12 cellular contexts compared by ENCODE assay signal in genomic region chr2:64770781-64771334, GRCh38.
DNase-seq lines count a peak whose midpoint lies in the region; ATAC-seq and TF ChIP-seq lines count a peak whose summit lies in the region.
"Had no signal": no experiment of that assay in that cellular context is flagged by ENCODE, and none has a peak within 500 bp of the region (broad histone marks: within the 10 kb centered on the region; RNA-seq: fewer than 3 reads in every experiment).

No MANE protein-coding gene starts in this region.

- peaks cover 0 to under 1% (median 0%) of the 10 kb centered on the region in 3 donors for H3K36me3 Mint-ChIP-seq in naive thymus-derived CD8-positive, alpha-beta T cell
- H3K36me3 Mint-ChIP-seq: IgD-negative memory B cell had no signal

- no peak overlapping the region for H3K4me3 ChIP-seq in foreskin fibroblast (ENCODE audit: low read depth in 1 of 2, low read length in 2 of 2)
- no peak overlapping the region for H3K4me3 ChIP-seq in rectal smooth muscle tissue (ENCODE audit: low read length)

- no peak overlapping the region for H3K9ac ChIP-seq in rectal smooth muscle tissue (ENCODE audit: low read length)

- H3K27me3 Mint-ChIP-seq in naive thymus-derived CD8-positive, alpha-beta T cell, result no peaks in the 10 kb centered on the region
- H3K27me3 Mint-ChIP-seq: IgD-negative memory B cell had no signal

- no peak for TF ChIP-seq CTCF in foreskin fibroblast (IDR thresholded peaks at IDR 0.05; ENCODE audit: low read depth, low read length)

- H3K27ac ChIP-seq in rectal smooth muscle tissue (ENCODE audit: low read depth, low read length), result peak overlapping the region; percentile 78
- H3K27ac ChIP-seq: VCaP had no signal

- peaks cover 6 to 22% (median 15%) of the 10 kb centered on the region in 4 donors for H3K4me1 Mint-ChIP-seq in naive thymus-derived CD8-positive, alpha-beta T cell

- no peaks in the 10 kb centered on the region for H3K36me3 ChIP-seq in rectal smooth muscle tissue (ENCODE audit: control insufficient read depth, insufficient read depth, low read length)

- in situ Hi-C loops in G401 (cut with HindIII; ENCODE audit: low sequenced_read_pairs), result no loop called here

- POLR2A ChIA-PET in naive thymus-derived CD8-positive, alpha-beta T cell (lab: Charles Lee), result interaction anchor here (0.9 to 3.6 kb wide), 2 partner anchors 19 to 117 kb away, joined by 3 to 8 read pairs; partner anchors contain the start of gene SERTAD2

- peak overlapping the region in 1 of 10 donors; percentile 56 for H3K4me3 Mint-ChIP-seq in naive thymus-derived CD8-positive, alpha-beta T cell
- H3K4me3 Mint-ChIP-seq: activated naive CD4-positive, alpha-beta T cell treated with anti-CD3 and anti-CD28 coated beads for 36 hours had no signal

- DNase-seq in G401 (ENCODE audit: low spot score), result peak; percentile 11
- peak; percentile 43 for DNase-seq in SK-N-DZ (ENCODE audit: low spot score)
- peak; percentile 97 to 98 for DNase-seq in foreskin fibroblast
- DNase-seq in stimulated activated CD4-positive, alpha-beta T cell treated with anti-CD3 and anti-CD28 coated beads, Interleukin-15, amount 100 ng/mL, for 24 hours, result no peak
- no peak for DNase-seq in GM19240 (ENCODE audit: insufficient read length, low spot score)
- DNase-seq in naive thymus-derived CD8-positive, alpha-beta T cell, result no peak
- DNase-seq: activated naive CD4-positive, alpha-beta T cell treated with anti-CD3 and anti-CD28 coated beads for 36 hours; NCI-H526 had no signal

- H3K27ac Mint-ChIP-seq in naive thymus-derived CD8-positive, alpha-beta T cell, result no peak overlapping the region
- H3K27ac Mint-ChIP-seq: activated naive CD4-positive, alpha-beta T cell treated with anti-CD3 and anti-CD28 coated beads for 36 hours; IgD-negative memory B cell had no signal

- H3K4me1 ChIP-seq in rectal smooth muscle tissue (ENCODE audit: control insufficient read depth, insufficient read depth, low read length), result peaks cover 13% of the 10 kb centered on the region

- H3K27me3 ChIP-seq in rectal smooth muscle tissue (ENCODE audit: control insufficient read depth, insufficient read depth, low read length), result no peaks in the 10 kb centered on the region

- no peak for ATAC-seq in HG03520 (IDR thresholded peaks at IDR 0.05; ENCODE audit: unreplicated experiment)
- ATAC-seq in naive thymus-derived CD8-positive, alpha-beta T cell, result no peak

- H3K9me3 Mint-ChIP-seq in naive thymus-derived CD8-positive, alpha-beta T cell, result peaks cover 0 to 7% (median 0%) of the 10 kb centered on the region in 9 donors
- H3K9me3 Mint-ChIP-seq: activated naive CD4-positive, alpha-beta T cell treated with anti-CD3 and anti-CD28 coated beads for 36 hours had no signal

Comparison
In these comparisons a context has a peak if more than half of its experiments do, and no peak if none do; other contexts are left out.
1. DNase-seq: peak in G401 (single experiment), SK-N-DZ (single experiment) and foreskin fibroblast (2 of 2); none in stimulated activated CD4-positive, alpha-beta T cell treated with anti-CD3 and anti-CD28 coated beads, Interleukin-15, amount 100 ng/mL, for 24 hours (single experiment), GM19240 (single experiment) and naive thymus-derived CD8-positive, alpha-beta T cell (0 of 10).